In genomic region chr9:121945849-121946248, GRCh38 we compare ENCODE assay signal across 2 cellular contexts.
TF ChIP-seq lines count a peak whose summit lies in the region.

No MANE protein-coding gene starts in this region.

TF ChIP-seq in IMR-90, 13 proteins besides CTCF, POLR2A, EP300 and RAD21 (continued from another document):
- no peak for TF ChIP-seq ELK1 (IDR thresholded peaks at IDR 0.05; ENCODE audit: borderline replicate concordance, low read depth, low read length)
- TF ChIP-seq NFE2L2 (IDR thresholded peaks at IDR 0.05; ENCODE audit: low read depth, low read length) = no peak
- no peak for TF ChIP-seq FOS (IDR thresholded peaks at IDR 0.05; ENCODE audit: low read depth, low read length)
- TF ChIP-seq CHD1 (IDR thresholded peaks at IDR 0.05; ENCODE audit: low read depth, low read length) = no peak
- no peak for TF ChIP-seq CEBPB (IDR thresholded peaks at IDR 0.05; ENCODE audit: low read depth, low read length)
- TF ChIP-seq USF2 (IDR thresholded peaks at IDR 0.05; ENCODE audit: low read depth, low read length) = no peak
- TF ChIP-seq RCOR1 (IDR thresholded peaks at IDR 0.05; ENCODE audit: insufficient replicate concordance, low read length) = no peak
- no peak for TF ChIP-seq RFX5 (IDR thresholded peaks at IDR 0.05; ENCODE audit: low read depth, low read length)
- no peak for TF ChIP-seq MAZ (IDR thresholded peaks at IDR 0.05; ENCODE audit: borderline replicate concordance, low read depth, low read length)
- TF ChIP-seq MAFK (IDR thresholded peaks at IDR 0.05; ENCODE audit: low read depth, low read length) = no peak
- no peak for TF ChIP-seq MXI1 (IDR thresholded peaks at IDR 0.05; ENCODE audit: borderline replicate concordance, low read depth, low read length)
- no peak for TF ChIP-seq BHLHE40 (IDR thresholded peaks at IDR 0.05; ENCODE audit: low read depth, low read length)

TF ChIP-seq in GM23338, 12 proteins besides CTCF, POLR2A, EP300 and RAD21:
- no peak for TF ChIP-seq REST (IDR thresholded peaks at IDR 0.05; ENCODE audit: unreplicated experiment)
- TF ChIP-seq EZH2 (IDR thresholded peaks at IDR 0.05; ENCODE audit: low read depth, unreplicated experiment) = no peak
- no peak for TF ChIP-seq POLR2AphosphoS5 (IDR thresholded peaks at IDR 0.05; ENCODE audit: low read depth)
- TF ChIP-seq ZNF331 (CRISPR knock-in tag; IDR thresholded peaks at IDR 0.05; ENCODE audit: low read depth) = no peak
- no peak for TF ChIP-seq EZH2phosphoT487 (IDR thresholded peaks at IDR 0.05; ENCODE audit: unreplicated experiment)
- no peak for TF ChIP-seq ETS1 (IDR thresholded peaks at IDR 0.05)
